29 cellular contexts compared by ENCODE assay signal in genomic region chr2:15369129-15369528, GRCh38.
"Had no signal": no experiment of that assay in that cellular context is flagged by ENCODE, and none has a peak within 500 bp of the region (broad histone marks: within the 10 kb centered on the region; RNA-seq: fewer than 3 reads in every experiment).

No MANE protein-coding gene starts in this region.

- DNase-seq: activated B cell treated with CpG ODN at 0.5 μM for 24 hours; activated CD4-positive, alpha-beta memory T cell treated with anti-CD3 and anti-CD28 coated beads for 36 hours; activated CD4-positive, alpha-beta T cell treated with anti-CD3 and anti-CD28 coated beads for 4 hours; activated CD4-positive, alpha-beta T cell treated with anti-CD3 and anti-CD28 coated beads, Interleukin-2, amount 50 U/mL, for 1 hour; activated CD4-positive, CD25-positive, alpha-beta regulatory T cell treated with anti-CD3 and anti-CD28 coated beads, Interleukin-2, amount 50 U/mL, for 72 hours; activated CD8-positive, alpha-beta memory T cell treated with anti-CD3 and anti-CD28 coated beads, Interleukin-2, amount 50 U/mL, for 4 hours; activated gamma-delta T cell treated with Interleukin-2 at 50 U/mL for 16 hours; activated naive CD4-positive, alpha-beta T cell treated with anti-CD3 and anti-CD28 coated beads for 36 hours; activated T-cell treated with anti-CD3 and anti-CD28 coated beads for 4 hours; activated T-cell treated with anti-CD3 and anti-CD28 coated beads, Interleukin-2, amount 50 U/mL, for 4 hours; adrenal gland; body of pancreas; MV-4-11; NCI-H1105; NCI-H1417 treated with DMSO at 0.1 percent for 48 hours; NCI-H1930; NCI-H345; NCI-H510A; NCI-H748 treated with DMSO at 0.1 percent for 48 hours; NK-92 treated with Interleukin-12 subunit alpha and Interleukin-12 subunit beta, amount 100 ng/mL, for 24 hours; OCI-M1; Right ventricle myocardium superior; SW 1271; T-helper 1 cell; T-helper 2 cell; T-helper 9 cell had no signal

- H3K36me3 ChIP-seq: adrenal gland had no signal

- H3K4me1 ChIP-seq: adrenal gland, body of pancreas, breast epithelium had no signal

- ATAC-seq: activated naive CD4-positive, alpha-beta T cell treated with anti-CD3 and anti-CD28 coated beads, Interleukin-2, amount 50 U/mL, for 72 hours; activated T-cell treated with anti-CD3 and anti-CD28 coated beads, Interleukin-2, amount 50 U/mL, for 4 hours; body of pancreas had no signal

- H3K27ac Mint-ChIP-seq: activated B cell treated with CpG ODN at 0.5 μM for 24 hours; activated CD4-positive, alpha-beta memory T cell treated with anti-CD3 and anti-CD28 coated beads for 36 hours; activated naive CD4-positive, alpha-beta T cell treated with anti-CD3 and anti-CD28 coated beads for 36 hours; activated naive CD4-positive, alpha-beta T cell treated with anti-CD3 and anti-CD28 coated beads, Interleukin-2, amount 50 U/mL, for 72 hours; activated T-helper 1 cell treated with anti-CD3 and anti-CD28 coated beads, Interleukin-12 subunit alpha, Interleukin-12 subunit beta, Interleukin-2, Interleukin-4 antibody, amounts not matched to agents 30 ng/mL and 10 ng/mL and 1 ng/mL, durations not matched to agents 14 hours and 24 hours and 36 hours had no signal

- H3K9me3 ChIP-seq: adrenal gland, body of pancreas, breast epithelium had no signal

- H3K4me3 ChIP-seq: adrenal gland, body of pancreas, breast epithelium had no signal

- H3K27me3 Mint-ChIP-seq: activated B cell treated with CpG ODN at 0.5 μM for 24 hours; activated CD4-positive, alpha-beta memory T cell treated with anti-CD3 and anti-CD28 coated beads for 36 hours had no signal

- H3K9me3 Mint-ChIP-seq: activated B cell treated with CpG ODN at 0.5 μM for 24 hours; activated CD4-positive, alpha-beta memory T cell treated with anti-CD3 and anti-CD28 coated beads for 36 hours; activated naive CD4-positive, alpha-beta T cell treated with anti-CD3 and anti-CD28 coated beads for 36 hours; activated naive CD4-positive, alpha-beta T cell treated with anti-CD3 and anti-CD28 coated beads, Interleukin-2, amount 50 U/mL, for 72 hours; activated T-cell treated with anti-CD3 and anti-CD28 coated beads, Interleukin-2, amount 50 U/mL, for 4 hours; activated T-helper 1 cell treated with anti-CD3 and anti-CD28 coated beads, Interleukin-12 subunit alpha, Interleukin-12 subunit beta, Interleukin-2, Interleukin-4 antibody, amounts not matched to agents 30 ng/mL and 10 ng/mL and 1 ng/mL, durations not matched to agents 14 hours and 24 hours and 36 hours had no signal

- H3K4me3 Mint-ChIP-seq: activated B cell treated with CpG ODN at 0.5 μM for 24 hours; activated CD4-positive, alpha-beta memory T cell treated with anti-CD3 and anti-CD28 coated beads for 36 hours; activated naive CD4-positive, alpha-beta T cell treated with anti-CD3 and anti-CD28 coated beads for 36 hours; activated T-cell treated with anti-CD3 and anti-CD28 coated beads, Interleukin-2, amount 50 U/mL, for 4 hours; activated T-helper 1 cell treated with anti-CD3 and anti-CD28 coated beads, Interleukin-12 subunit alpha, Interleukin-12 subunit beta, Interleukin-2, Interleukin-4 antibody, amounts not matched to agents 30 ng/mL and 10 ng/mL and 1 ng/mL, durations not matched to agents 14 hours and 24 hours and 36 hours had no signal
